ENCODE assay signal across 2 cellular contexts in genomic region chr3:171763392-171763791, GRCh38.
A peak's percentile ranks its signal among the peaks of the same experiment; 100 is the strongest.
TF ChIP-seq lines count a peak whose summit lies in the region.

No MANE protein-coding gene starts in this region.

TF ChIP-seq in HepG2, 621 proteins besides CTCF, POLR2A, EP300 and RAD21:
- TF ChIP-seq PAWR (CRISPR knock-in tag; IDR thresholded peaks at IDR 0.05; ENCODE audit: borderline replicate concordance) (no peak), HNRNPK (IDR thresholded peaks at IDR 0.05; ENCODE audit: low read depth, low read length, poor library complexity, severe bottlenecking) (peak; percentile 97), PCBP1 (IDR thresholded peaks at IDR 0.05; ENCODE audit: borderline replicate concordance, low read depth, low read length) (0 out of 2 replicates have a peak, but pooled peaks have one; percentile 79)

TF ChIP-seq in K562, 482 proteins besides CTCF, POLR2A, EP300 and RAD21:
- TF ChIP-seq TAF1 (IDR thresholded peaks at IDR 0.05; ENCODE audit: control insufficient read depth, extremely low read depth, insufficient read depth, low read length, severe bottlenecking) (no peak), HNRNPK (IDR thresholded peaks at IDR 0.05; ENCODE audit: low read depth, low read length, poor library complexity, severe bottlenecking) (peak; percentile 91), PCBP1 (IDR thresholded peaks at IDR 0.05; ENCODE audit: low read depth, low read length, poor library complexity, severe bottlenecking) (peak; percentile 83), HNRNPH1 (optimal IDR thresholded peaks at IDR 0.05; ENCODE audit: low read depth, low read length) (no peak), POLR2H (tag; IDR thresholded peaks at IDR 0.05; ENCODE audit: low read depth) (no peak)
